ENCODE assay signal across 7 cellular contexts in the genomic region with DNA sequence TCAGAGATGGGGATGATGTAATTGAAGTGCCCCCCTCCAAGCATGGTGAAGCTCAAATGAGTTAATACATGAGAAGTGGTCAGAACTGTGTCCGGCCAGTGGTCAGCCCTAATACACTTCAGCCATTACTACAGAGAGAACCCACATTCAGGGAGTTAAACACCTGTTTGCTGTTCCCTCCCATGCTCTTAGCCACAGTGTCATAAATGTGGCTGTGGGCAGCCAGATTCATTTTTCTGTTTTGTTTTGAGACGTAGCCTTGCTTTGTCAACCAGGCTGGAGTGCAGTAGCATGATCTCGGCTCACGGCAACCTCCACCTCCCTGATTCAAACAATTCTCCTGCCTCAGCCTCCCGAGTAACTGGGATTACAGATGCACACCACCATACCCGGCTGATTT.
"Had no signal": no experiment of that assay in that cellular context is flagged by ENCODE, and none has a peak within 500 bp of the region (broad histone marks: within the 10 kb centered on the region; RNA-seq: fewer than 3 reads in every experiment).

No MANE protein-coding gene starts in this region.

- H3K27me3 Mint-ChIP-seq: IgD-negative memory B cell had no signal

- H3K4me1 Mint-ChIP-seq: IgD-negative memory B cell had no signal

- H3K27ac Mint-ChIP-seq: IgD-negative memory B cell had no signal

- ATAC-seq: HepG2, K562 had no signal

- H3K4me3 ChIP-seq: K562 had no signal

- H3K4me3 Mint-ChIP-seq: IgD-negative memory B cell had no signal

- DNase-seq: IMR-90, KBM-7, KG1 had no signal

- H3K36me3 Mint-ChIP-seq: IgD-negative memory B cell had no signal

- H3K27ac ChIP-seq: HL-60 had no signal
